In the genomic region with DNA sequence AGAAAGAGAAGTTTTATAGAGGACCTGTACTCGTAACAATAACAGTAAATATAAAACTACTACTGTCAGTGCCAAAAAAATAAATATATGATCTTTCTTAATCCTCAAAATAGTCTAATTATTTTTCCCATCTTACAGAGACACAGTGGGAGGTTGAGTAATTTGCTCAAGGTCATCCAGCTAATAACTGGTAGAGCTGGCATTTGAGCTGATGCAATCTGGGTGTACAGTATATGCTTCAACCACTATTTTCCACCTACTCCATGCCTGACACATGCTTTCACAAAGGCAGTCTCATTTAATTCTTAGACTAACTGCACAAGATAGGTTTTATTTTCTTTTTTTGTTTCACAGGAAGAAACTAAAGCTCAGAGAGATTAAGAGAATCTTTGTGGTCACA, we compare ENCODE assay signal across 21 cellular contexts. TPM values are rescaled to one million over a fixed set of nuclear protein-coding genes. Genes with fewer than 3 reads are reported as not detected.
DNase-seq lines count a peak whose midpoint lies in the region; FAIRE-seq and TF ChIP-seq lines count a peak whose summit lies in the region.
"Had no signal": no experiment of that assay in that cellular context is flagged by ENCODE, and none has a peak within 500 bp of the region (broad histone marks: within the 10 kb centered on the region; RNA-seq: fewer than 3 reads in every experiment).

No MANE protein-coding gene starts in this region.

- CTCF ChIA-PET in CD8-positive, alpha-beta memory T cell (lab: Charles Lee): no interaction called here

- TF ChIP-seq POLR2A in H54 (IDR thresholded peaks at IDR 0.05; ENCODE audit: low read depth, low read length) (no peak), GM12892 (IDR thresholded peaks at IDR 0.05; ENCODE audit: low read depth, low read length) (no peak)

- no peaks in the 10 kb centered on the region for H3K27me3 Mint-ChIP-seq in CD8-positive, alpha-beta memory T cell
- H3K27me3 Mint-ChIP-seq: CD4-positive, alpha-beta T cell; naive thymus-derived CD4-positive, alpha-beta T cell; stimulated activated memory B cell treated with anti-CD40 and anti-IgM and Interleukin-4, amounts not matched to agents 10 μg/mL and 1 μg/mL and 100 μg/mL, for 72 hours had no signal

- H3K4me1 Mint-ChIP-seq in CD8-positive, alpha-beta memory T cell: peaks cover 0 to 6% (median 5%) of the 10 kb centered on the region in 3 donors
- H3K4me1 Mint-ChIP-seq: stimulated activated memory B cell treated with anti-CD40 and anti-IgM and Interleukin-4, amounts not matched to agents 10 μg/mL and 1 μg/mL and 100 μg/mL, for 72 hours had no signal

- H3K4me3 ChIP-seq in AG10803 (ENCODE audit: low read length) (no peak overlapping the region), bronchial epithelial cell (ENCODE audit: low read depth, low read length) (no peak overlapping the region), osteoblast (ENCODE audit: insufficient read depth, low read length) (no peak overlapping the region)
- no peak overlapping the region for H3K4me3 ChIP-seq in CD8-positive, alpha-beta memory T cell (ENCODE audit: low read length)
- H3K4me3 ChIP-seq: left lung, uterus had no signal

- peaks cover 0 to 29% (median 19%) of the 10 kb centered on the region in 3 donors for H3K36me3 Mint-ChIP-seq in CD8-positive, alpha-beta memory T cell

- no peaks in the 10 kb centered on the region for H4K20me1 ChIP-seq in osteoblast (ENCODE audit: insufficient read depth, low read length)

- no peaks in the 10 kb centered on the region for H3K9me3 ChIP-seq in osteoblast (ENCODE audit: low read depth, low read length)
- H3K9me3 ChIP-seq in CD8-positive, alpha-beta memory T cell (ENCODE audit: low read length): no peaks in the 10 kb centered on the region
- H3K9me3 ChIP-seq: left lung, uterus had no signal

- H3K4me2 ChIP-seq in osteoblast (ENCODE audit: insufficient read depth, low read length): no peak overlapping the region
- H3K4me2 ChIP-seq: KMS-11 had no signal

- no peaks in the 10 kb centered on the region for H3K36me3 ChIP-seq in bronchial epithelial cell (ENCODE audit: control insufficient read depth, insufficient read depth, low read length)
- H3K36me3 ChIP-seq in osteoblast (ENCODE audit: insufficient read depth, low read length): no peaks in the 10 kb centered on the region
- H3K36me3 ChIP-seq in CD8-positive, alpha-beta memory T cell (ENCODE audit: insufficient read depth, low read length): no peaks in the 10 kb centered on the region
- H3K36me3 ChIP-seq: uterus had no signal

- H3K4me3 Mint-ChIP-seq in CD8-positive, alpha-beta memory T cell: no peak overlapping the region
- H3K4me3 Mint-ChIP-seq: CD4-positive, alpha-beta T cell; naive thymus-derived CD4-positive, alpha-beta T cell; stimulated activated memory B cell treated with anti-CD40 and anti-IgM and Interleukin-4, amounts not matched to agents 10 μg/mL and 1 μg/mL and 100 μg/mL, for 72 hours; T-helper 1 cell treated with Interleukin-12 subunit alpha and Interleukin-12 subunit beta and Interleukin-4 antibody, amounts not matched to agents 30 μg/mL and 1 μg/mL, for 36 hours had no signal

- peaks cover 2% of the 10 kb centered on the region for H3K79me2 ChIP-seq in osteoblast (ENCODE audit: insufficient read depth, low read length)

- no peaks in the 10 kb centered on the region for H3K9me3 Mint-ChIP-seq in CD8-positive, alpha-beta memory T cell
- H3K9me3 Mint-ChIP-seq: CD4-positive, alpha-beta T cell; naive thymus-derived CD4-positive, alpha-beta T cell; stimulated activated memory B cell treated with anti-CD40 and anti-IgM and Interleukin-4, amounts not matched to agents 10 μg/mL and 1 μg/mL and 100 μg/mL, for 72 hours; T-helper 1 cell treated with Interleukin-12 subunit alpha and Interleukin-12 subunit beta and Interleukin-4 antibody, amounts not matched to agents 30 μg/mL and 1 μg/mL, for 36 hours had no signal

- POLR2A ChIA-PET in CD8-positive, alpha-beta memory T cell (lab: Charles Lee): no interaction called here

- H2AFZ ChIP-seq in osteoblast (ENCODE audit: low read length): no peak overlapping the region

- no peak overlapping the region for H3K27ac Mint-ChIP-seq in CD8-positive, alpha-beta memory T cell
- H3K27ac Mint-ChIP-seq: CD4-positive, alpha-beta T cell; stimulated activated memory B cell treated with anti-CD40 and anti-IgM and Interleukin-4, amounts not matched to agents 10 μg/mL and 1 μg/mL and 100 μg/mL, for 72 hours; T-helper 1 cell treated with Interleukin-12 subunit alpha and Interleukin-12 subunit beta and Interleukin-4 antibody, amounts not matched to agents 30 μg/mL and 1 μg/mL, for 36 hours had no signal

- peaks cover 18% of the 10 kb centered on the region for H3K4me1 ChIP-seq in osteoblast (ENCODE audit: insufficient read depth, low read length)
- H3K4me1 ChIP-seq in CD8-positive, alpha-beta memory T cell (ENCODE audit: insufficient read depth, low read length): no peaks in the 10 kb centered on the region
- H3K4me1 ChIP-seq: uterus had no signal

- H3K27ac ChIP-seq in osteoblast (ENCODE audit: low read depth, low read length): peak overlapping the region; percentile 36
- no peak overlapping the region for H3K27ac ChIP-seq in CD8-positive, alpha-beta memory T cell (ENCODE audit: low read depth, low read length)
- H3K27ac ChIP-seq: KMS-11, left lung, uterus had no signal

- DNase-seq in AG10803 (ENCODE audit: low read depth): peak; percentile 77
- DNase-seq in MV-4-11 (lab: John Stamatoyannopoulos, UW): peak; percentile 24
- DNase-seq in bronchial epithelial cell (ENCODE audit: low read depth): peak; percentile 43
- peak; percentile 64 for DNase-seq in osteoblast (ENCODE audit: insufficient read length, low spot score, missing footprints)
- DNase-seq in H54 (ENCODE audit: insufficient read length, low spot score): no peak
- DNase-seq in GM12892 (ENCODE audit: insufficient read length): no peak
- DNase-seq in CD8-positive, alpha-beta memory T cell: no peak
- DNase-seq in stimulated activated CD8-positive, alpha-beta memory T cell treated with anti-CD3 and anti-CD28 coated beads, Interleukin-4, amount 100 ng/mL, for 48 hours: no peak
- DNase-seq: activated CD4-positive, alpha-beta T cell treated with anti-CD3 and anti-CD28 coated beads for 4 hours; CD4-positive, alpha-beta T cell; central memory CD4-positive, alpha-beta T cell; left lung; naive thymus-derived CD4-positive, alpha-beta T cell; NCI-H1436 treated with DMSO at 0.1 percent for 48 hours; NCI-H510A; right cardiac atrium; stimulated activated CD4-positive, alpha-beta T cell treated with anti-CD3 and anti-CD28 coated beads, Interleukin-4, amount 100 ng/mL, for 24 hours; uterus had no signal

- FAIRE-seq in bronchial epithelial cell (lab: Jason Lieb, UNC): no peak
- no peak for FAIRE-seq in H54 (lab: Jason Lieb, UNC)
- no peak for FAIRE-seq in GM12892 (lab: Jason Lieb, UNC)

- no peak for TF ChIP-seq CTCF in AG10803 (conservative IDR thresholded peaks at IDR 0.05; ENCODE audit: low read length)
- no peak for TF ChIP-seq CTCF in bronchial epithelial cell (IDR thresholded peaks at IDR 0.05; ENCODE audit: insufficient read depth, low read length, severe bottlenecking)
- TF ChIP-seq CTCF in osteoblast (IDR thresholded peaks at IDR 0.05; ENCODE audit: extremely low read depth, low read depth, low read length): no peak

- H3K27me3 ChIP-seq in bronchial epithelial cell (ENCODE audit: control insufficient read depth, insufficient read depth, low read length): no peaks in the 10 kb centered on the region
- H3K27me3 ChIP-seq in osteoblast (ENCODE audit: insufficient read depth, low read length): no peaks in the 10 kb centered on the region
- no peaks in the 10 kb centered on the region for H3K27me3 ChIP-seq in CD8-positive, alpha-beta memory T cell (ENCODE audit: insufficient read depth, low read length, poor library complexity, severe bottlenecking)
- H3K27me3 ChIP-seq: left lung, uterus had no signal

RNA-seq across cellular contexts. Expression of gene PIGL, which starts 33.6 kb away (rescaled TPM):
- total RNA-seq in bronchial epithelial cell (30.6 and 31.1 TPM in 2 replicates), osteoblast (21.8 and 23.5 TPM in 2 replicates)
- 33.4 TPM for polyA plus RNA-seq in GM12892 (2012; ENCODE audit: missing spikeins)
- 10 to 100 TPM; 26.3 to 27.1 TPM for total RNA-seq in CD8-positive, alpha-beta memory T cell
- polyA plus RNA-seq in CD8-positive, alpha-beta memory T cell: 12.9 TPM

RNA-seq across cellular contexts. Expression of gene NCOR1, which starts 35.3 kb away (rescaled TPM):
- total RNA-seq in bronchial epithelial cell (75.3 and 92.9 TPM in 2 replicates), osteoblast (70.7 and 86.9 TPM in 2 replicates)
- polyA plus RNA-seq in GM12892 (2012; ENCODE audit: missing spikeins): 52.3 TPM
- total RNA-seq in CD8-positive, alpha-beta memory T cell: 100 to 1,000 TPM; 146 to 147 TPM
- 158 TPM for polyA plus RNA-seq in CD8-positive, alpha-beta memory T cell

Comparison
In these comparisons a context has a peak if more than half of its experiments do, and no peak if none do; other contexts are left out.
1. DNase-seq: peak in AG10803 (single experiment), MV-4-11 (single experiment), bronchial epithelial cell (single experiment) and osteoblast (single experiment); none in H54 (single experiment), GM12892 (single experiment), CD8-positive, alpha-beta memory T cell (0 of 5) and stimulated activated CD8-positive, alpha-beta memory T cell treated with anti-CD3 and anti-CD28 coated beads, Interleukin-4, amount 100 ng/mL, for 48 hours (single experiment).